In genomic region chr3:188974856-188975611, GRCh38 we compare ENCODE assay signal across 9 cellular contexts.
DNase-seq lines count a peak whose midpoint lies in the region; ATAC-seq and TF ChIP-seq lines count a peak whose summit lies in the region.
"Had no signal": no experiment of that assay in that cellular context is flagged by ENCODE, and none has a peak within 500 bp of the region (broad histone marks: within the 10 kb centered on the region; RNA-seq: fewer than 3 reads in every experiment).

No MANE protein-coding gene starts in this region.

- peak; percentile 100 for ATAC-seq in stimulated activated naive CD8-positive, alpha-beta T cell treated with anti-CD3 and anti-CD28 coated beads, Interleukin-15, amount 100 ng/mL, for 72 hours
- ATAC-seq in GM18511 (IDR thresholded peaks at IDR 0.05; ENCODE audit: unreplicated experiment): no peak

- H3K27ac Mint-ChIP-seq in chondrocyte (ENCODE audit: unreplicated experiment): peak overlapping the region; percentile 72
- peak overlapping the region in 1 of 2 donors; percentile 2 for H3K27ac Mint-ChIP-seq in stimulated activated naive CD8-positive, alpha-beta T cell treated with anti-CD3 and anti-CD28 coated beads, Interleukin-15, amount 100 ng/mL, for 72 hours

- no peaks in the 10 kb centered on the region for H3K27me3 Mint-ChIP-seq in chondrocyte (ENCODE audit: low read depth)
- peaks cover 42% of the 10 kb centered on the region for H3K27me3 Mint-ChIP-seq in stimulated activated naive CD8-positive, alpha-beta T cell treated with anti-CD3 and anti-CD28 coated beads, Interleukin-15, amount 100 ng/mL, for 72 hours

- peaks cover 3% of the 10 kb centered on the region for H3K36me3 Mint-ChIP-seq in chondrocyte (ENCODE audit: low read depth)

- H3K9me3 Mint-ChIP-seq in chondrocyte (ENCODE audit: low read depth): peaks cover 18% of the 10 kb centered on the region
- no peaks in the 10 kb centered on the region for H3K9me3 Mint-ChIP-seq in stimulated activated naive CD8-positive, alpha-beta T cell treated with anti-CD3 and anti-CD28 coated beads, Interleukin-15, amount 100 ng/mL, for 72 hours

- no peak overlapping the region for H3K4me3 Mint-ChIP-seq in chondrocyte (ENCODE audit: unreplicated experiment)
- peak overlapping the region in 1 of 2 donors; percentile 7 for H3K4me3 Mint-ChIP-seq in stimulated activated naive CD8-positive, alpha-beta T cell treated with anti-CD3 and anti-CD28 coated beads, Interleukin-15, amount 100 ng/mL, for 72 hours

- peaks cover 10% of the 10 kb centered on the region for H3K4me1 Mint-ChIP-seq in chondrocyte (ENCODE audit: low read depth)
- peaks cover 30% of the 10 kb centered on the region for H3K4me1 Mint-ChIP-seq in stimulated activated naive CD8-positive, alpha-beta T cell treated with anti-CD3 and anti-CD28 coated beads, Interleukin-15, amount 100 ng/mL, for 72 hours

- no peak for TF ChIP-seq CTCF in chondrocyte (IDR thresholded peaks at IDR 0.05)

- peak; percentile 1 for DNase-seq in NCI-H2029 (lab: John Stamatoyannopoulos, UW)
- no peak for DNase-seq in NCI-H2029 treated with DMSO at 0.1 percent for 48 hours (lab: John Stamatoyannopoulos, UW)
- peak; percentile 81 for DNase-seq in NCI-H1105 treated with DMSO at 0.1 percent for 48 hours (lab: John Stamatoyannopoulos, UW)
- DNase-seq in chondrocyte (ENCODE audit: low spot score): no peak
- peak; percentile 20 to 54 for DNase-seq in stimulated activated naive CD8-positive, alpha-beta T cell treated with anti-CD3 and anti-CD28 coated beads, Interleukin-15, amount 100 ng/mL, for 72 hours
- DNase-seq in amniotic stem cell (lab: John Stamatoyannopoulos, UW): no peak
- DNase-seq in DMS153 treated with DMSO at 0.1 percent for 48 hours (lab: John Stamatoyannopoulos, UW; ENCODE audit: unreplicated experiment): no peak
- DNase-seq: NCI-H1694 had no signal

Comparison
In these comparisons a context has a peak if more than half of its experiments do, and no peak if none do; other contexts are left out.
1. DNase-seq: peak in NCI-H2029 (single experiment), NCI-H1105 treated with DMSO at 0.1 percent for 48 hours (single experiment) and stimulated activated naive CD8-positive, alpha-beta T cell treated with anti-CD3 and anti-CD28 coated beads, Interleukin-15, amount 100 ng/mL, for 72 hours (2 of 2); none in NCI-H2029 treated with DMSO at 0.1 percent for 48 hours (single experiment), chondrocyte (single experiment), amniotic stem cell (single experiment) and DMS153 treated with DMSO at 0.1 percent for 48 hours (single experiment).